Comparison of ENCODE assay signal across 13 cellular contexts in the genomic region with DNA sequence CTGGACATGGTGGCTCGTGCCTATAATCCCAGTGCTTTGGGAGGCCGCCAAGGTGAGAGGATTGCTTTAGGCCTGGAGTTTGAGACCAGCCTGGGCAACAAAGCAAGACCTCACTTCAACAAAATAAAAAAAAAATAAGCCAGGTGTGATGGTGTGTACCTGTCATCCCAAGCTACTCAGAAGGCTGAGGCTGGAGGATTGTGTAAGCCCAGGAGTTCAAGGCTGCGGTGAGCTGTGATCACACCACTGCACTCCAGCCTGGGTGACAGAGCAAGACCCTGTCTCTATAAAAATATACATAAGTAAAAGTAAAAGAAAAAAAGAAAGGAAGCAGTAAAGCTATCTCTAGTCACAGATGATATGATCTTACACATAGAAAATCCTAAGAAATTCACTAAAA. TPM values are rescaled to one million over a fixed set of nuclear protein-coding genes. Genes with fewer than 3 reads are reported as not detected.
A peak's percentile ranks its signal among the peaks of the same experiment; 100 is the strongest.
DNase-seq lines count a peak whose midpoint lies in the region; ATAC-seq and TF ChIP-seq lines count a peak whose summit lies in the region.
"Had no signal": no experiment of that assay in that cellular context is flagged by ENCODE, and none has a peak within 500 bp of the region (broad histone marks: within the 10 kb centered on the region; RNA-seq: fewer than 3 reads in every experiment).

No MANE protein-coding gene starts in this region.

- no peak overlapping the region for H3K27ac Mint-ChIP-seq in natural killer cell treated with Interleukin-12 subunit alpha and Interleukin-12 subunit beta and Interleukin-15 and Interleukin-18, amount 100 ng/mL, for 72 hours
- H3K27ac Mint-ChIP-seq in natural killer cell = no peak overlapping the region
- peak overlapping the region; percentile 95 for H3K27ac Mint-ChIP-seq in mesothelial cell of epicardium
- H3K27ac Mint-ChIP-seq: B cell; CD8-positive, alpha-beta T cell had no signal

- H3K27ac ChIP-seq in sigmoid colon = no peak overlapping the region
- H3K27ac ChIP-seq: BLaER1 treated with 17β-estradiol and CSF1 and Interleukin-3, amounts not matched to agents 10 nM and 100 nM; GM23248 had no signal

- H3K36me3 ChIP-seq in sigmoid colon = no peaks in the 10 kb centered on the region
- H3K36me3 ChIP-seq: BLaER1 treated with 17β-estradiol and CSF1 and Interleukin-3, amounts not matched to agents 10 nM and 100 nM; HAP-1 had no signal

- WGBS in sigmoid colon, 2 donors = 89 to 93% methylated on average over 3 of the region's 3 CpGs

- no peak for ATAC-seq in natural killer cell treated with Interleukin-12 subunit alpha and Interleukin-12 subunit beta and Interleukin-15 and Interleukin-18, amount 100 ng/mL, for 72 hours
- ATAC-seq in natural killer cell = no peak
- ATAC-seq: CD8-positive, alpha-beta T cell had no signal

- no peaks in the 10 kb centered on the region for H3K4me1 Mint-ChIP-seq in natural killer cell treated with Interleukin-12 subunit alpha and Interleukin-12 subunit beta and Interleukin-15 and Interleukin-18, amount 100 ng/mL, for 72 hours (ENCODE audit: low read depth in 2 of 2)
- H3K4me1 Mint-ChIP-seq in natural killer cell (no peaks in the 10 kb centered on the region), mesothelial cell of epicardium (peaks cover 40% of the 10 kb centered on the region)
- H3K4me1 Mint-ChIP-seq: B cell had no signal

- peaks cover 11 to 17% of the 10 kb centered on the region in 2 donors for H3K27me3 Mint-ChIP-seq in natural killer cell treated with Interleukin-12 subunit alpha and Interleukin-12 subunit beta and Interleukin-15 and Interleukin-18, amount 100 ng/mL, for 72 hours
- H3K27me3 Mint-ChIP-seq in natural killer cell (ENCODE audit: low read depth in 2 of 2) (peaks cover 11 to 24% of the 10 kb centered on the region in 2 donors), mesothelial cell of epicardium (ENCODE audit: low read depth) (no peaks in the 10 kb centered on the region)

- H3K9me3 Mint-ChIP-seq in natural killer cell treated with Interleukin-12 subunit alpha and Interleukin-12 subunit beta and Interleukin-15 and Interleukin-18, amount 100 ng/mL, for 72 hours = no peaks in the 10 kb centered on the region
- H3K9me3 Mint-ChIP-seq in natural killer cell (no peaks in the 10 kb centered on the region), mesothelial cell of epicardium (no peaks in the 10 kb centered on the region)
- H3K9me3 Mint-ChIP-seq: CD8-positive, alpha-beta T cell had no signal

- intact Hi-C loops in natural killer cell (cut with micrococcal nuclease) = no loop called here
- intact Hi-C loops in sigmoid colon (cut with DNase I) = no loop called here

- H3K27me3 ChIP-seq in sigmoid colon = no peaks in the 10 kb centered on the region

- no peaks in the 10 kb centered on the region for H3K9me3 ChIP-seq in sigmoid colon
- H3K9me3 ChIP-seq: HAP-1 had no signal

- no peak for TF ChIP-seq POLR2A in sigmoid colon (IDR thresholded peaks at IDR 0.05)

- TF ChIP-seq EP300 in sigmoid colon (IDR thresholded peaks at IDR 0.05) = no peak

- no peaks in the 10 kb centered on the region for H3K36me3 Mint-ChIP-seq in natural killer cell treated with Interleukin-12 subunit alpha and Interleukin-12 subunit beta and Interleukin-15 and Interleukin-18, amount 100 ng/mL, for 72 hours
- no peaks in the 10 kb centered on the region for H3K36me3 Mint-ChIP-seq in natural killer cell
- no peaks in the 10 kb centered on the region for H3K36me3 Mint-ChIP-seq in mesothelial cell of epicardium
- H3K36me3 Mint-ChIP-seq: CD8-positive, alpha-beta T cell had no signal

- H3K4me3 Mint-ChIP-seq in natural killer cell treated with Interleukin-12 subunit alpha and Interleukin-12 subunit beta and Interleukin-15 and Interleukin-18, amount 100 ng/mL, for 72 hours = no peak overlapping the region
- H3K4me3 Mint-ChIP-seq in natural killer cell (no peak overlapping the region), mesothelial cell of epicardium (no peak overlapping the region)
- H3K4me3 Mint-ChIP-seq: B cell; CD8-positive, alpha-beta T cell had no signal

- peaks cover 0 to 13% (median 9%) of the 10 kb centered on the region in 4 donors for H3K4me1 ChIP-seq in sigmoid colon
- H3K4me1 ChIP-seq: HAP-1 had no signal

- no peak for TF ChIP-seq CTCF in natural killer cell (IDR thresholded peaks at IDR 0.05)
- no peak for TF ChIP-seq CTCF in mesothelial cell of epicardium (IDR thresholded peaks at IDR 0.05; ENCODE audit: unreplicated experiment)
- no peak for TF ChIP-seq CTCF in sigmoid colon (IDR thresholded peaks at IDR 0.05)

- peak; percentile 13 for DNase-seq in natural killer cell treated with Interleukin-12 subunit alpha and Interleukin-12 subunit beta and Interleukin-15 and Interleukin-18, amount 100 ng/mL, for 72 hours (ENCODE audit: low spot score)
- DNase-seq in natural killer cell (no peak), mesothelial cell of epicardium (ENCODE audit: low spot score in 2 of 2, unreplicated experiment in 2 of 2) (no peak), sigmoid colon (peak; percentile 4), SW 1271 (lab: John Stamatoyannopoulos, UW) (no peak), COLO829 (ENCODE audit: low spot score) (no peak)
- DNase-seq: CD8-positive, alpha-beta T cell; COR-L47; GM23248; IMR-90 had no signal

- H3K4me3 ChIP-seq in sigmoid colon = no peak overlapping the region
- H3K4me3 ChIP-seq: BLaER1 treated with 17β-estradiol and CSF1 and Interleukin-3, amounts not matched to agents 10 nM and 100 nM; GM23248; HAP-1 had no signal

RNA-seq across cellular contexts. Expression of a gene that starts 59.5 kb away (rescaled TPM):
- total RNA-seq in natural killer cell treated with Interleukin-12 subunit alpha and Interleukin-12 subunit beta and Interleukin-15 and Interleukin-18, amount 100 ng/mL, for 72 hours = 1 to 10 TPM; 1.0 to 9.3 TPM
- total RNA-seq in natural killer cell (under 1 TPM in 2 of 3 donors, not detected in 1; 0.16 to 0.48 TPM), mesothelial cell of epicardium (84.4 to 86.6 TPM (median 85.3 TPM) in 3 replicates), sigmoid colon (10 to 100 TPM in 2 of 4 donors, 1 to 10 TPM in 2; 7.1 to 23.5 (median 11.1) TPM)
- polyA plus RNA-seq in sigmoid colon = 10 to 100 TPM; 18.6 to 30.1 (median 28.9) TPM

Comparison
In these comparisons a context has a peak if more than half of its experiments do, and no peak if none do; other contexts are left out.
1. DNase-seq: peak in natural killer cell treated with Interleukin-12 subunit alpha and Interleukin-12 subunit beta and Interleukin-15 and Interleukin-18, amount 100 ng/mL, for 72 hours (single experiment) and sigmoid colon (single experiment); none in natural killer cell (single experiment), mesothelial cell of epicardium (0 of 2), SW 1271 (0 of 2) and COLO829 (single experiment).